In genomic region chr15:48810414-48811324, GRCh38 we compare ENCODE assay signal across 1 cellular context.
TF ChIP-seq lines count a peak whose summit lies in the region.

Gene CEP152 (minus strand): TSS chr15:48811069. CDS start chr15:48805649, 5,420 bp downstream.

TF ChIP-seq in K562, 482 proteins besides CTCF, POLR2A, EP300 and RAD21 (continued from another document and continues in another):
- peak; percentile 87 for TF ChIP-seq SUPT5H (IDR thresholded peaks at IDR 0.05)
- peak; percentile 99 for TF ChIP-seq PKNOX1 (IDR thresholded peaks at IDR 0.05)
- 0 out of 2 replicates have a peak, but pooled peaks have one; percentile 27 for TF ChIP-seq NBN (IDR thresholded peaks at IDR 0.05; ENCODE audit: low read depth)
- no peak for TF ChIP-seq ATF3 (IDR thresholded peaks at IDR 0.05)
- TF ChIP-seq ATF3 (CRISPR knock-in tag; conservative IDR thresholded peaks at IDR 0.05) = no peak
- peak; percentile 68 for TF ChIP-seq CHD2 (IDR thresholded peaks at IDR 0.05; ENCODE audit: low read depth, low read length)
- no peak for TF ChIP-seq RAD51 (IDR thresholded peaks at IDR 0.05; ENCODE audit: borderline replicate concordance, low read depth)
- no peak for TF ChIP-seq HMG20A (CRISPR knock-in tag; conservative IDR thresholded peaks at IDR 0.05)
- peak; percentile 73 for TF ChIP-seq ATF7 (IDR thresholded peaks at IDR 0.05)
- TF ChIP-seq ZNF79 (CRISPR knock-in tag; IDR thresholded peaks at IDR 0.05; ENCODE audit: low read depth) = no peak
- no peak for TF ChIP-seq ATF1 (CRISPR knock-in tag; IDR thresholded peaks at IDR 0.05)
- TF ChIP-seq ATF1 (tag; IDR thresholded peaks at IDR 0.05) = peak; percentile 80
- peak; percentile 80 for TF ChIP-seq RBBP5 (IDR thresholded peaks at IDR 0.05; ENCODE audit: borderline replicate concordance, insufficient read depth, low read length, poor library complexity, severe bottlenecking)
- peak; percentile 57 for TF ChIP-seq TAF9B (IDR thresholded peaks at IDR 0.05; ENCODE audit: partially characterized antibody)
- TF ChIP-seq ETV5 (CRISPR knock-in tag; IDR thresholded peaks at IDR 0.05; ENCODE audit: low read depth) = no peak
- TF ChIP-seq ID3 (CRISPR knock-in tag; IDR thresholded peaks at IDR 0.05) = no peak
- TF ChIP-seq ID3 (tag; IDR thresholded peaks at IDR 0.05) = peak; percentile 75; the same call in 1 of the 2 replicates
- TF ChIP-seq RB1 (IDR thresholded peaks at IDR 0.05; ENCODE audit: low read depth) = peak; percentile 96
- TF ChIP-seq ZNF407 (IDR thresholded peaks at IDR 0.05; ENCODE audit: low read depth) = peak; percentile 36; the same call in 1 of the 2 replicates
- peak; percentile 87 for TF ChIP-seq NFIC (IDR thresholded peaks at IDR 0.05)
- peak; percentile 65 for TF ChIP-seq HMBOX1 (IDR thresholded peaks at IDR 0.05)
- TF ChIP-seq SIN3A (IDR thresholded peaks at IDR 0.05; ENCODE audit: borderline replicate concordance in 2 of 2, control insufficient read depth in 1 of 2, low read depth in 2 of 2, low read length in 2 of 2) = peak; percentile 7 to 85; a peak in 2 of 4 replicates
- TF ChIP-seq ZNF436 (CRISPR knock-in tag; IDR thresholded peaks at IDR 0.05) = no peak
- peak; percentile 26; the same call in 1 of the 2 replicates for TF ChIP-seq CEBPZ (IDR thresholded peaks at IDR 0.05; ENCODE audit: borderline replicate concordance, low read depth, low read length)
- 0 out of 4 replicates have a peak, but pooled peaks of 1 of the 2 experiments have one; percentile 11 for TF ChIP-seq ARNT (IDR thresholded peaks at IDR 0.05)
- peak; percentile 93 for TF ChIP-seq ELF1 (tag; IDR thresholded peaks at IDR 0.05)
- 0 out of 2 replicates have a peak, but pooled peaks have one; percentile 28 for TF ChIP-seq ETS1 (conservative IDR thresholded peaks at IDR 0.05; ENCODE audit: control insufficient read depth, low read depth, low read length)
- TF ChIP-seq MTA2 (IDR thresholded peaks at IDR 0.05; ENCODE audit: low read depth) = no peak
- TF ChIP-seq E2F5 (CRISPR knock-in tag; IDR thresholded peaks at IDR 0.05) = 0 out of 2 replicates have a peak, but pooled peaks have one; percentile 57
- no peak for TF ChIP-seq TFE3 (CRISPR knock-in tag; IDR thresholded peaks at IDR 0.05)
- 0 out of 2 replicates have a peak, but pooled peaks have one; percentile 32 for TF ChIP-seq KAT7 (CRISPR knock-in tag; IDR thresholded peaks at IDR 0.05; ENCODE audit: borderline replicate concordance)
- peak; percentile 32 for TF ChIP-seq BRD9 (IDR thresholded peaks at IDR 0.05; ENCODE audit: low read depth, partially characterized antibody)
- peak; percentile 67 for TF ChIP-seq POLR2B (IDR thresholded peaks at IDR 0.05; ENCODE audit: low read depth, partially characterized antibody)
- peak; percentile 99 for TF ChIP-seq E2F4 (CRISPR knock-in tag; IDR thresholded peaks at IDR 0.05; ENCODE audit: low read depth)
- TF ChIP-seq NRF1 (conservative IDR thresholded peaks at IDR 0.05 in 1 of 2, IDR thresholded peaks at IDR 0.05 in 1 of 2) = peak; percentile 65 to 75
- peak; percentile 55; the same call in 1 of the 2 replicates for TF ChIP-seq GABPB1 (CRISPR knock-in tag; IDR thresholded peaks at IDR 0.05)
- no peak for TF ChIP-seq DIDO1 (tag; IDR thresholded peaks at IDR 0.05; ENCODE audit: low read depth)
